14 cellular contexts compared by ENCODE assay signal in genomic region chr3:128242818-128243601, GRCh38.
A peak's percentile ranks its signal among the peaks of the same experiment; 100 is the strongest.
DNase-seq lines count a peak whose midpoint lies in the region; ATAC-seq and FAIRE-seq lines count a peak whose summit lies in the region.
"Had no signal": no experiment of that assay in that cellular context is flagged by ENCODE, and none has a peak within 500 bp of the region (broad histone marks: within the 10 kb centered on the region; RNA-seq: fewer than 3 reads in every experiment).

No MANE protein-coding gene starts in this region.

- H3K27ac Mint-ChIP-seq in activated T-cell treated with anti-CD3 and anti-CD28 coated beads, Interleukin-2, amount 50 U/mL, for 72 hours = peak overlapping the region; percentile 86
- H3K27ac Mint-ChIP-seq: GM23338 had no signal

- peaks cover 23% of the 10 kb centered on the region; the same call in 1 of the 2 replicates for H3K36me3 ChIP-seq in KOPT-K1 (ENCODE audit: insufficient read depth, low read length)

- peak overlapping the region; percentile 46 to 57 for H3K4me3 Mint-ChIP-seq in activated T-cell treated with anti-CD3 and anti-CD28 coated beads, Interleukin-2, amount 50 U/mL, for 72 hours
- H3K4me3 Mint-ChIP-seq: GM23338 had no signal

- H3K27me3 Mint-ChIP-seq in activated T-cell treated with anti-CD3 and anti-CD28 coated beads, Interleukin-2, amount 50 U/mL, for 72 hours (ENCODE audit: low read depth) = no peaks in the 10 kb centered on the region

- H3K27ac ChIP-seq in KOPT-K1 (ENCODE audit: low read depth, low read length, poor library complexity, severe bottlenecking) = peak overlapping the region; percentile 54
- H3K27ac ChIP-seq: upper lobe of left lung had no signal

- H3K9me3 ChIP-seq in KOPT-K1 (ENCODE audit: insufficient read depth, low read length, poor library complexity, severe bottlenecking) = no peaks in the 10 kb centered on the region
- H3K9me3 ChIP-seq: upper lobe of left lung had no signal

- DNase-seq in NOMO-1 (lab: John Stamatoyannopoulos, UW; ENCODE audit: unreplicated experiment in 2 of 2) (peak; percentile 25 to 72), NOMO-1 treated with dmso at 0.1 percent for 144 hours (lab: John Stamatoyannopoulos, UW; ENCODE audit: unreplicated experiment) (no peak), lung microvascular endothelial cell (ENCODE audit: low read depth in 2 of 2) (peak; percentile 7 to 78), frontal cortex (ENCODE audit: low spot score in 2 of 2) (no peak)
- peak in 1 of 2 donors; percentile 15 for DNase-seq in activated T-cell treated with anti-CD3 and anti-CD28 coated beads, Interleukin-2, amount 50 U/mL, for 72 hours
- DNase-seq: 8988T, NCI-H1105, NCI-H510A treated with DMSO at 0.1 percent for 48 hours had no signal

- no peak for FAIRE-seq in frontal cortex (lab: Jason Lieb, UNC)
- FAIRE-seq: GM12878 had no signal

- ATAC-seq in activated T-cell treated with anti-CD3 and anti-CD28 coated beads, Interleukin-2, amount 50 U/mL, for 72 hours (replicated peaks in 1 of 2) = peak; percentile 27 to 50
- no peak for ATAC-seq in HG02763 (IDR thresholded peaks at IDR 0.05; ENCODE audit: unreplicated experiment)
- no peak for ATAC-seq in GM19452 (IDR thresholded peaks at IDR 0.05; ENCODE audit: unreplicated experiment)
- ATAC-seq: GM12878, GM23338 had no signal

- H3K36me3 Mint-ChIP-seq in activated T-cell treated with anti-CD3 and anti-CD28 coated beads, Interleukin-2, amount 50 U/mL, for 72 hours (ENCODE audit: insufficient read depth in 2 of 2) = peaks cover 2 to 4% of the 10 kb centered on the region in 2 donors

- H3K9me3 Mint-ChIP-seq in activated T-cell treated with anti-CD3 and anti-CD28 coated beads, Interleukin-2, amount 50 U/mL, for 72 hours = no peaks in the 10 kb centered on the region
- H3K9me3 Mint-ChIP-seq: GM23338 had no signal

- H3K4me1 Mint-ChIP-seq in activated T-cell treated with anti-CD3 and anti-CD28 coated beads, Interleukin-2, amount 50 U/mL, for 72 hours (ENCODE audit: low read depth) = peaks cover 14% of the 10 kb centered on the region

Comparison
In these comparisons a context has a peak if more than half of its experiments do, and no peak if none do; other contexts are left out.
1. DNase-seq: peak in NOMO-1 (2 of 2) and lung microvascular endothelial cell (2 of 2); none in NOMO-1 treated with dmso at 0.1 percent for 144 hours (single experiment) and frontal cortex (0 of 2).
2. ATAC-seq: peak in activated T-cell treated with anti-CD3 and anti-CD28 coated beads, Interleukin-2, amount 50 U/mL, for 72 hours (2 of 2); none in HG02763 (single experiment) and GM19452 (single experiment).